Comparison of ENCODE assay signal across 1 cellular context in the genomic region with DNA sequence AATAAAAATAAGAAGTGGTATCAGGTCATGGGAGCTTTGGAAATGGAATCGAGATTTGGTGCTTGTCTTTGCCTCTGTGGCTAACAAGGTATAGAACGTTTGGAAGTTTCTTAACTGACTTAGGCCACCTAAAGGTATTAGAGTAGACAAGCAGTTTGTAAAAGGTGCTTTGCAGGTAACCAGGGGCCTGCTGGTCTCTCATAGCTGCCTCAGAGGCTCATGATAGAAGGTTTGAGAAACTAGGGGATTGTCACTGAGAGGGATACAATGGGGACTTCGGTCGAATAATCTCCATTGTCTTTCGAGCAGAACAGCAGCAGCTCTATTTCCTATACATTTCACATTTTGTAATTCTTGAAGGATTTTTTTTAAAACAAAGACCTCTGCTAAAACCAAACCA.
A peak's percentile ranks its signal among the peaks of the same experiment; 100 is the strongest.
TF ChIP-seq lines count a peak whose summit lies in the region.

No MANE protein-coding gene starts in this region.

TF ChIP-seq in HepG2, 621 proteins besides CTCF, POLR2A, EP300 and RAD21:
- TF ChIP-seq ZBTB8A (CRISPR knock-in tag; IDR thresholded peaks at IDR 0.05; ENCODE audit: borderline replicate concordance, low read depth) (no peak), CEBPB (IDR thresholded peaks at IDR 0.05; ENCODE audit: borderline replicate concordance, low read depth, low read length) (peak; percentile 46; the same call in 1 of the 2 replicates)
